ENCODE assay signal across 14 cellular contexts in the genomic region with DNA sequence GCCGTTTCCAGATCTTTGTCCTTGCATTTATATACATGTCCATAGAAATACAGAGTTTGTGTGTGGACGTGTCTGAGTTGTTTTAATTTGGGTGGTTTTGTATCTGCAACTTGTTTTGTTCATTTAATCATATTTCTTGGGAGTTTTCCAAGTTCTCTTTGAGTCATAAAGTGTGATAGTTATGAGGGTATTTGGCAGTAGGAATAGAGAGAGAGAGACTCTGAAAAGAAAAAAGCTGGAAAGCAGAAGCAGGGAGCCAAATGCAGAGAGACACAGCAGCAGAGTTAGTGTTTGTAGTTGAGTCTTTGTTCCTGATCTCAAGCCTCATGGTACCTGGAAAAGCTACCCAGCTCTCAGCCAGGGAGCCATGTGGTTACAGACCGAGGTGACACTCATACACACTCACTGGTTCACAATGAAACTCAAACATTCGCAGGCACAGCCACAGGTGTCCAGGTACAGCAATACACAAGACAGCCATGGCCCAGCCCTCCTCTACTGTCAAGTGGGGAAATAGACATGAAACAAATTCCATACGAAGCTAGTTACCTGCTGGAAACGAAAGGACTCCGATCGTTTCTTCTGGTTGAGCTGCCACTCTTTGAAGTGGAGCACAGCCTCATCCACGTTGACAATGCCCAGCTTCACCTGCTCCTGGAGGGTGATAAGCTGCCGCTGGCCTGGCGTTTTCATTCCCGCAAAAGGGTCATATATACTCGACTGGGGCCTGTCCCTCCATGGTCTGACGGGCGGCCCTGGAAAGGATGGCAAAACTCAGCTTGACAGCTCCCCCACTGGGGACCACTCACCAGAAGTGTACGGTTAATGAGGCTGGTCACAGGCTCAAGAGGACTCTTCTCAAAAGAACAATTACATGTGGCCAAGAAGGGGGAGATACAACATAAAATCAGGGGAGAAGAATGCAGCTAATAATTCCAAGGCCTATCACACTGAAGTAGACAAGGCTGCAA. TPM values are rescaled to one million over a fixed set of nuclear protein-coding genes. Genes with fewer than 3 reads are reported as not detected.
DNase-seq lines count a peak whose midpoint lies in the region; ATAC-seq and TF ChIP-seq lines count a peak whose summit lies in the region.
"Had no signal": no experiment of that assay in that cellular context is flagged by ENCODE, and none has a peak within 500 bp of the region (broad histone marks: within the 10 kb centered on the region; RNA-seq: fewer than 3 reads in every experiment).

No MANE protein-coding gene starts in this region.

- H3K9me3 Mint-ChIP-seq in natural killer cell treated with Interleukin-12 subunit alpha and Interleukin-12 subunit beta and Interleukin-15 and Interleukin-18, amount 100 ng/mL, for 72 hours = no peaks in the 10 kb centered on the region
- H3K9me3 Mint-ChIP-seq: activated naive CD8-positive, alpha-beta T cell treated with anti-CD3 and anti-CD28 coated beads, Interleukin-2, amount 10 ng/mL, durations not matched to agents 7 days and 5 days had no signal

- DNase-seq in EL = peak; percentile 15
- DNase-seq in NCI-H2227 treated with DMSO at 0.1 percent for 48 hours (lab: John Stamatoyannopoulos, UW) = peak; percentile 22
- DNase-seq in fibroblast of pulmonary artery (ENCODE audit: low read depth) = peak; percentile 36
- DNase-seq in ovary = peak in 1 of 5 donors; percentile 36
- no peak for DNase-seq in natural killer cell treated with Interleukin-12 subunit alpha and Interleukin-12 subunit beta and Interleukin-15 and Interleukin-18, amount 100 ng/mL, for 72 hours (ENCODE audit: low spot score)
- DNase-seq in NCI-H1436 treated with DMSO at 0.1 percent for 48 hours (lab: John Stamatoyannopoulos, UW) = no peak
- DNase-seq in hypothalamus (lab: John Stamatoyannopoulos, UW) = no peak
- DNase-seq: activated CD4-positive, CD25-positive, alpha-beta regulatory T cell treated with anti-CD3 and anti-CD28 coated beads, Interleukin-2, amount 50 U/mL, for 72 hours; activated naive CD8-positive, alpha-beta T cell treated with anti-CD3 and anti-CD28 coated beads, Interleukin-2, amount 10 ng/mL, durations not matched to agents 7 days and 5 days; AML-193; mesenchymal stem cell; NCI-H2081 treated with DMSO at 0.1 percent for 48 hours; uterus had no signal

- TF ChIP-seq POLR2A in ovary (IDR thresholded peaks at IDR 0.05) = no peak

- intact Hi-C loops in ovary (cut with DNase I) = no loop called here

- no peaks in the 10 kb centered on the region for H3K27me3 ChIP-seq in ovary
- H3K27me3 ChIP-seq: uterus had no signal

- no peak overlapping the region for H3K4me3 ChIP-seq in fibroblast of pulmonary artery (replicated peaks; ENCODE audit: low read depth, low read length)
- no peak overlapping the region for H3K4me3 ChIP-seq in ovary
- H3K4me3 ChIP-seq: uterus had no signal

- H3K9me3 ChIP-seq in ovary = no peaks in the 10 kb centered on the region
- H3K9me3 ChIP-seq: uterus had no signal

- H3K27ac ChIP-seq in ovary = peak overlapping the region; percentile 5 to 82
- H3K27ac ChIP-seq: uterus had no signal

- WGBS in ovary, 3 donors = 52 to 58% (median 52%) methylated on average over 16 of the region's 16 CpGs

- TF ChIP-seq CTCF in fibroblast of pulmonary artery (IDR thresholded peaks at IDR 0.05; ENCODE audit: low read length, missing control alignments) = no peak
- TF ChIP-seq CTCF in ovary (IDR thresholded peaks at IDR 0.05) = no peak

- H3K27me3 Mint-ChIP-seq in natural killer cell treated with Interleukin-12 subunit alpha and Interleukin-12 subunit beta and Interleukin-15 and Interleukin-18, amount 100 ng/mL, for 72 hours = no peaks in the 10 kb centered on the region
- H3K27me3 Mint-ChIP-seq: activated naive CD8-positive, alpha-beta T cell treated with anti-CD3 and anti-CD28 coated beads, Interleukin-2, amount 10 ng/mL, durations not matched to agents 7 days and 5 days had no signal

- H3K36me3 ChIP-seq in ovary = no peaks in the 10 kb centered on the region
- H3K36me3 ChIP-seq: uterus had no signal

- TF ChIP-seq EP300 in ovary (IDR thresholded peaks at IDR 0.05) = no peak

- peak overlapping the region in 1 of 2 donors; percentile 32 for H3K27ac Mint-ChIP-seq in natural killer cell treated with Interleukin-12 subunit alpha and Interleukin-12 subunit beta and Interleukin-15 and Interleukin-18, amount 100 ng/mL, for 72 hours
- H3K27ac Mint-ChIP-seq: activated naive CD8-positive, alpha-beta T cell treated with anti-CD3 and anti-CD28 coated beads, Interleukin-2, amount 10 ng/mL, durations not matched to agents 7 days and 5 days had no signal

- peaks cover 36% of the 10 kb centered on the region for H3K36me3 Mint-ChIP-seq in natural killer cell treated with Interleukin-12 subunit alpha and Interleukin-12 subunit beta and Interleukin-15 and Interleukin-18, amount 100 ng/mL, for 72 hours
- H3K36me3 Mint-ChIP-seq: activated naive CD8-positive, alpha-beta T cell treated with anti-CD3 and anti-CD28 coated beads, Interleukin-2, amount 10 ng/mL, durations not matched to agents 7 days and 5 days had no signal

- peaks cover 11 to 20% of the 10 kb centered on the region in 2 donors for H3K4me1 Mint-ChIP-seq in natural killer cell treated with Interleukin-12 subunit alpha and Interleukin-12 subunit beta and Interleukin-15 and Interleukin-18, amount 100 ng/mL, for 72 hours (ENCODE audit: low read depth in 2 of 2)

- no peak for ATAC-seq in GM21619 (IDR thresholded peaks at IDR 0.05; ENCODE audit: unreplicated experiment)
- no peak for ATAC-seq in natural killer cell treated with Interleukin-12 subunit alpha and Interleukin-12 subunit beta and Interleukin-15 and Interleukin-18, amount 100 ng/mL, for 72 hours

- H3K4me3 Mint-ChIP-seq in natural killer cell treated with Interleukin-12 subunit alpha and Interleukin-12 subunit beta and Interleukin-15 and Interleukin-18, amount 100 ng/mL, for 72 hours = no peak overlapping the region
- H3K4me3 Mint-ChIP-seq: activated naive CD8-positive, alpha-beta T cell treated with anti-CD3 and anti-CD28 coated beads, Interleukin-2, amount 10 ng/mL, durations not matched to agents 7 days and 5 days had no signal

- peaks cover 28% of the 10 kb centered on the region for H3K4me1 ChIP-seq in ovary (ENCODE audit: insufficient read depth)
- H3K4me1 ChIP-seq: uterus had no signal

RNA-seq across cellular contexts. Expression of a gene that starts 33.3 kb away (rescaled TPM):
- 100 to 1,000 TPM in 4 of 7 donors, 10 to 100 TPM in 3; 80.2 to 157 (median 110) TPM for total RNA-seq in ovary
- 100 to 1,000 TPM in 1 of 2 donors, 10 to 100 TPM in 1; 51.7 to 101 TPM for polyA plus RNA-seq in ovary
- 100 to 1,000 TPM in 1 of 2 donors, 10 to 100 TPM in 1; 73.0 to 104 TPM for total RNA-seq in natural killer cell treated with Interleukin-12 subunit alpha and Interleukin-12 subunit beta and Interleukin-15 and Interleukin-18, amount 100 ng/mL, for 72 hours

Comparison
In these comparisons a context has a peak if more than half of its experiments do, and no peak if none do; other contexts are left out.
1. DNase-seq: peak in EL (single experiment), NCI-H2227 treated with DMSO at 0.1 percent for 48 hours (single experiment) and fibroblast of pulmonary artery (single experiment); none in natural killer cell treated with Interleukin-12 subunit alpha and Interleukin-12 subunit beta and Interleukin-15 and Interleukin-18, amount 100 ng/mL, for 72 hours (single experiment), NCI-H1436 treated with DMSO at 0.1 percent for 48 hours (single experiment) and hypothalamus (0 of 51).